Comparison of ENCODE assay signal across 1 cellular context in the genomic region with DNA sequence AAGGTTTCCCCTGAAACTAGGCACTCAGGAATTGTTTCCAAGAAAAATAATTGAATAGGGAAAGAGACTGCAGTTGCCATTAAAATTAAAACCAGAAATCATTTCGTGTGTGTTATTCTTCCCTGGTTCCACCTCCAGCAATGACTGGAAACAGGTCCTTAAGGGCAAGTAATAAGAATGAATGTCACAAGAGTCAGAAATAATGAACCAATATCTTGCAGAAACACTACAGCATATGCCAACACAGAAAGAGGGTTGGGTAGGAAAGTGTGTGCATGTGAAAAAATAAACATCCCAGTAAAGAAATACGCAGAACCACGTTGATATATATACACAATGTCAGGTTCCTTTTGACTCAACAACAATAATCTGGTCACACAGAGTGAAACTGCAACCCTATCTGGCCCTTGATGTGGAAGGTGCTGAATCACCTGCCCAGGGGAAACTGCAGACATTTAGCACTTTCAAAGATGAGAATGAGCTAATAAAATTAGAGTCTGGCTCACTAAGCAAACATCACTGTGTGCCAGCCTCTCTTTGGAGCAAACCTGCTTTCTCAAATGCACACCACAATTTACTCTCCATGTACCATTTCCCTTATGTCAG.
TF ChIP-seq lines count a peak whose summit lies in the region.

No MANE protein-coding gene starts in this region.

TF ChIP-seq in WTC11, 78 proteins besides CTCF, POLR2A, EP300 and RAD21 (continued from another document):
- TF ChIP-seq, protein P1, sequence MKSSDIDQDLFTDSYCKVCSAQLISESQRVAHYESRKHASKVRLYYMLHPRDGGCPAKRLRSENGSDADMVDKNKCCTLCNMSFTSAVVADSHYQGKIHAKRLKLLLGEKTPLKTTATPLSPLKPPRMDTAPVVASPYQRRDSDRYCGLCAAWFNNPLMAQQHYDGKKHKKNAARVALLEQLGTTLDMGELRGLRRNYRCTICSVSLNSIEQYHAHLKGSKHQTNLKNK (CRISPR knock-in tag; IDR thresholded peaks at IDR 0.05): no peak
- TF ChIP-seq ESRRA (CRISPR knock-in tag; IDR thresholded peaks at IDR 0.05; ENCODE audit: borderline replicate concordance): no peak
